ENCODE assay signal across 1 cellular context in the genomic region with DNA sequence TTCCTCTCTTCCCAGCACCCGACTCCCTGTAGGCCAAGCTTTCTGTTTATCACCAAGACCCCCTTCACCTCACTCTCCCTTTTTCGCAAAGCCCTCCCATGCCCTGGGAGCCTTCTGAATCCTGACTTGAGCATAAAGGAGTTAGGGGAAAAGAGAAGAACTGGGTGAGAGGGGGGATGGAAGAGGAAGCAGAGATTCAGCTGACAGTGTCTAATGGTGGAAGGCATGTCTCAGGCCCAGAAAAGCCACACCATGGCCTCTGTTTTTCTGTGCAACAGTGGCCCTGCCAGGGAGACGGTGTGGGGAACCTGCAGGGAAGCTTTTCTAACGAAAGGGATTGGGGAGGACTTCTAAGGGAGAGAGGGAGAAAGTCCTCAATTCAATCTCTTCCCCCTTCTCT.
TF ChIP-seq lines count a peak whose summit lies in the region.

No MANE protein-coding gene starts in this region.

TF ChIP-seq in K562, 482 proteins besides CTCF, POLR2A, EP300 and RAD21 (continued from another document):
- TF ChIP-seq, protein P1, sequence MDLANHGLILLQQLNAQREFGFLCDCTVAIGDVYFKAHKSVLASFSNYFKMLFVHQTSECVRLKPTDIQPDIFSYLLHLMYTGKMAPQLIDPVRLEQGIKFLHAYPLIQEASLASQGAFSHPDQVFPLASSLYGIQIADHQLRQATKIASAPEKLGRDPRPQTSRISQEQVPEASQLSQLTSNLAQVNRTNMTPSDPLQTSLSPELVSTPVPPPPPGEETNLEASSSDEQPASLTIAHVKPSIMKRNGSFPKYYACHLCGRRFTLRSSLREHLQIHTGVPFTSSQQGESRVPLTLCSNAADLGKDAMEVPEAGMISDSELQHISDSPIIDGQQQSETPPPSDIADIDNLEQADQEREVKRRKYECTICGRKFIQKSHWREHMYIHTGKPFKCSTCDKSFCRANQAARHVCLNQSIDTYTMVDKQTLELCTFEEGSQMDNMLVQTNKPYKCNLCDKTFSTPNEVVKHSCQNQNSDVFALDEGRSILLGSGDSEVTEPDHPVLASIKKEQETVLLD (IDR thresholded peaks at IDR 0.05): 0 out of 2 replicates have a peak, but pooled peaks have one; percentile 30
- TF ChIP-seq PTRF (tag; IDR thresholded peaks at IDR 0.05) (peak; percentile 27; the same call in 1 of the 2 replicates), MCM3 (IDR thresholded peaks at IDR 0.05) (no peak), SMC3 (conservative IDR thresholded peaks at IDR 0.05; ENCODE audit: insufficient read depth, low read depth, low read length) (no peak), ZNF232 (CRISPR knock-in tag; IDR thresholded peaks at IDR 0.05) (no peak), BRD9 (IDR thresholded peaks at IDR 0.05; ENCODE audit: low read depth, partially characterized antibody) (no peak), SRSF3 (IDR thresholded peaks at IDR 0.05; ENCODE audit: insufficient read depth, low read length) (no peak), FOXK2 (conservative IDR thresholded peaks at IDR 0.05 in 1 of 2, IDR thresholded peaks at IDR 0.05 in 1 of 2; ENCODE audit: low read depth in 2 of 2) (no peak), ETS2 (tag; IDR thresholded peaks at IDR 0.05; ENCODE audit: borderline replicate concordance, poor library complexity, severe bottlenecking) (no peak), BRCA1 (IDR thresholded peaks at IDR 0.05) (no peak), BRCA1 (CRISPR knock-in tag; IDR thresholded peaks at IDR 0.05) (no peak), DNMT1 (IDR thresholded peaks at IDR 0.05) (no peak), ASH1L (IDR thresholded peaks at IDR 0.05; ENCODE audit: borderline replicate concordance, low read depth, partially characterized antibody) (no peak), EHMT2 (IDR thresholded peaks at IDR 0.05) (0 out of 2 replicates have a peak, but pooled peaks have one; percentile 13), CBFA2T2 (conservative IDR thresholded peaks at IDR 0.05) (no peak), ZNF778 (CRISPR knock-in tag; IDR thresholded peaks at IDR 0.05) (no peak), POLR2AphosphoS5 (IDR thresholded peaks at IDR 0.05; ENCODE audit: control insufficient read depth, insufficient read depth, low read depth, low read length) (no peak), XRCC5 (IDR thresholded peaks at IDR 0.05; ENCODE audit: low read depth, low read length) (no peak), ZNF785 (CRISPR knock-in tag; IDR thresholded peaks at IDR 0.05) (no peak), MEF2D (tag; conservative IDR thresholded peaks at IDR 0.05; ENCODE audit: low read depth) (peak; percentile 22; the same call in 1 of the 2 replicates), ZNF134 (CRISPR knock-in tag; conservative IDR thresholded peaks at IDR 0.05) (no peak), TAF15 (IDR thresholded peaks at IDR 0.05; ENCODE audit: low read depth, low read length) (no peak)
- TF ChIP-seq, protein P2, sequence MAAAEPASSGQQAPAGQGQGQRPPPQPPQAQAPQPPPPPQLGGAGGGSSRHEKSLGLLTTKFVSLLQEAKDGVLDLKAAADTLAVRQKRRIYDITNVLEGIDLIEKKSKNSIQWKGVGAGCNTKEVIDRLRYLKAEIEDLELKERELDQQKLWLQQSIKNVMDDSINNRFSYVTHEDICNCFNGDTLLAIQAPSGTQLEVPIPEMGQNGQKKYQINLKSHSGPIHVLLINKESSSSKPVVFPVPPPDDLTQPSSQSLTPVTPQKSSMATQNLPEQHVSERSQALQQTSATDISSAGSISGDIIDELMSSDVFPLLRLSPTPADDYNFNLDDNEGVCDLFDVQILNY (CRISPR knock-in tag; IDR thresholded peaks at IDR 0.05): no peak
- TF ChIP-seq, protein P3, sequence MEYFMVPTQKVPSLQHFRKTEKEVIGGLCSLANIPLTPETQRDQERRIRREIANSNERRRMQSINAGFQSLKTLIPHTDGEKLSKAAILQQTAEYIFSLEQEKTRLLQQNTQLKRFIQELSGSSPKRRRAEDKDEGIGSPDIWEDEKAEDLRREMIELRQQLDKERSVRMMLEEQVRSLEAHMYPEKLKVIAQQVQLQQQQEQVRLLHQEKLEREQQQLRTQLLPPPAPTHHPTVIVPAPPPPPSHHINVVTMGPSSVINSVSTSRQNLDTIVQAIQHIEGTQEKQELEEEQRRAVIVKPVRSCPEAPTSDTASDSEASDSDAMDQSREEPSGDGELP (CRISPR knock-in tag; IDR thresholded peaks at IDR 0.05; ENCODE audit: borderline replicate concordance): peak; percentile 21; the same call in 1 of the 2 replicates
- TF ChIP-seq, protein P4, sequence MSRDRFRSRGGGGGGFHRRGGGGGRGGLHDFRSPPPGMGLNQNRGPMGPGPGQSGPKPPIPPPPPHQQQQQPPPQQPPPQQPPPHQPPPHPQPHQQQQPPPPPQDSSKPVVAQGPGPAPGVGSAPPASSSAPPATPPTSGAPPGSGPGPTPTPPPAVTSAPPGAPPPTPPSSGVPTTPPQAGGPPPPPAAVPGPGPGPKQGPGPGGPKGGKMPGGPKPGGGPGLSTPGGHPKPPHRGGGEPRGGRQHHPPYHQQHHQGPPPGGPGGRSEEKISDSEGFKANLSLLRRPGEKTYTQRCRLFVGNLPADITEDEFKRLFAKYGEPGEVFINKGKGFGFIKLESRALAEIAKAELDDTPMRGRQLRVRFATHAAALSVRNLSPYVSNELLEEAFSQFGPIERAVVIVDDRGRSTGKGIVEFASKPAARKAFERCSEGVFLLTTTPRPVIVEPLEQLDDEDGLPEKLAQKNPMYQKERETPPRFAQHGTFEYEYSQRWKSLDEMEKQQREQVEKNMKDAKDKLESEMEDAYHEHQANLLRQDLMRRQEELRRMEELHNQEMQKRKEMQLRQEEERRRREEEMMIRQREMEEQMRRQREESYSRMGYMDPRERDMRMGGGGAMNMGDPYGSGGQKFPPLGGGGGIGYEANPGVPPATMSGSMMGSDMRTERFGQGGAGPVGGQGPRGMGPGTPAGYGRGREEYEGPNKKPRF (IDR thresholded peaks at IDR 0.05; ENCODE audit: low read depth, low read length): no peak
- TF ChIP-seq, protein P5, sequence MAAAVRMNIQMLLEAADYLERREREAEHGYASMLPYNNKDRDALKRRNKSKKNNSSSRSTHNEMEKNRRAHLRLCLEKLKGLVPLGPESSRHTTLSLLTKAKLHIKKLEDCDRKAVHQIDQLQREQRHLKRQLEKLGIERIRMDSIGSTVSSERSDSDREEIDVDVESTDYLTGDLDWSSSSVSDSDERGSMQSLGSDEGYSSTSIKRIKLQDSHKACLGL (CRISPR knock-in tag; IDR thresholded peaks at IDR 0.05; ENCODE audit: borderline replicate concordance, poor library complexity, severe bottlenecking): no peak
- TF ChIP-seq, protein P6, sequence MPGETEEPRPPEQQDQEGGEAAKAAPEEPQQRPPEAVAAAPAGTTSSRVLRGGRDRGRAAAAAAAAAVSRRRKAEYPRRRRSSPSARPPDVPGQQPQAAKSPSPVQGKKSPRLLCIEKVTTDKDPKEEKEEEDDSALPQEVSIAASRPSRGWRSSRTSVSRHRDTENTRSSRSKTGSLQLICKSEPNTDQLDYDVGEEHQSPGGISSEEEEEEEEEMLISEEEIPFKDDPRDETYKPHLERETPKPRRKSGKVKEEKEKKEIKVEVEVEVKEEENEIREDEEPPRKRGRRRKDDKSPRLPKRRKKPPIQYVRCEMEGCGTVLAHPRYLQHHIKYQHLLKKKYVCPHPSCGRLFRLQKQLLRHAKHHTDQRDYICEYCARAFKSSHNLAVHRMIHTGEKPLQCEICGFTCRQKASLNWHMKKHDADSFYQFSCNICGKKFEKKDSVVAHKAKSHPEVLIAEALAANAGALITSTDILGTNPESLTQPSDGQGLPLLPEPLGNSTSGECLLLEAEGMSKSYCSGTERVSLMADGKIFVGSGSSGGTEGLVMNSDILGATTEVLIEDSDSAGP (CRISPR knock-in tag; IDR thresholded peaks at IDR 0.05): no peak
